In the genomic region with DNA sequence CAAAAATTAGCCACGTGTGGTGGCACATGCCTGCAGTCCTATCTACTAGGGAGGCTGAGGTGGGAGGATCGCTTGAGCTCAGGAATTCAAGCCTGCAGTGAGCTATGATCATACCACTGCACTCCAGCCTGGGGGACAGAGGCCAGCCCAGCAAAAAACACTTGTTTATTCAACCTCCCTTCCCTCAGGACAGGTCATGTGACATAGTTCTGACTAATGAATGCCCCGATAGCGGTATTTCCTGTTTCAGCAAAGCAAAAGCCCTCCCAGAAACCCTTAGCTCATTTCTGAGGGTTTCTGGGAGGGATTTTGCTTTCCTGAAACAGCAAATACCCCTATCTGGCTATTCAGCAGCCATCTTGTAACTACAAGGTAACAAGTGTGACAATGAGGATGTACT, we compare ENCODE assay signal across 21 cellular contexts.
"Had no signal": no experiment of that assay in that cellular context is flagged by ENCODE, and none has a peak within 500 bp of the region (broad histone marks: within the 10 kb centered on the region; RNA-seq: fewer than 3 reads in every experiment).

No MANE protein-coding gene starts in this region.

- ATAC-seq: activated CD8-positive, alpha-beta T cell treated with anti-CD3 and anti-CD28 coated beads for 36 hours; activated naive CD8-positive, alpha-beta T cell treated with anti-CD3 and anti-CD28 coated beads, Interleukin-2, amount 50 U/mL, for 24 hours; body of pancreas; left lung; right cardiac atrium; stimulated activated naive CD8-positive, alpha-beta T cell treated with anti-CD3 and anti-CD28 coated beads, Interleukin-15, Interleukin-2, amounts not matched to agents 100 U/mL and 50 U/mL, for 24 hours; upper lobe of right lung had no signal

- DNase-seq: activated CD4-positive, alpha-beta T cell treated with anti-CD3 and anti-CD28 coated beads for 48 hours; activated CD4-positive, CD25-positive, alpha-beta regulatory T cell; activated CD8-positive, alpha-beta T cell treated with anti-CD3 and anti-CD28 coated beads for 36 hours; activated gamma-delta T cell; activated naive CD4-positive, alpha-beta T cell treated with anti-CD3 and anti-CD28 coated beads, Interleukin-2, amount 50 U/mL, for 16 hours; activated naive CD8-positive, alpha-beta T cell treated with anti-CD3 and anti-CD28 coated beads, Interleukin-2, amount 50 U/mL, for 24 hours; anterior cingulate cortex; body of pancreas; erythroblast; glutamatergic neuron; immature natural killer cell; left lung; nephron progenitor cell; nucleus accumbens; right cardiac atrium; stimulated activated CD4-positive, alpha-beta T cell treated with anti-CD3 and anti-CD28 coated beads, Interleukin-12 subunit alpha, Interleukin-12 subunit beta, amount 100 ng/mL, for 4 hours; stimulated activated CD4-positive, alpha-beta T cell treated with anti-CD3 and anti-CD28 coated beads, Interleukin-4, amount 100 ng/mL, for 4 hours; stimulated activated naive CD8-positive, alpha-beta T cell treated with anti-CD3 and anti-CD28 coated beads, Interleukin-15, Interleukin-2, amounts not matched to agents 100 U/mL and 50 U/mL, for 24 hours; T1000; upper lobe of right lung had no signal

- H3K4me3 ChIP-seq: body of pancreas, hepatocyte, left lung, upper lobe of right lung had no signal
